Comparison of ENCODE assay signal across 1 cellular context in genomic region chr17:4948166-4948996, GRCh38.
TF ChIP-seq lines count a peak whose summit lies in the region.

Gene PFN1 (minus strand): TSS chr17:4948530. CDS start chr17:4948394, 136 bp downstream.

TF ChIP-seq in GM23338, 12 proteins besides CTCF, POLR2A, EP300 and RAD21 (continued from another document):
- no peak for TF ChIP-seq CREB1 (CRISPR knock-in tag; IDR thresholded peaks at IDR 0.05; ENCODE audit: low read depth)
